8 cellular contexts compared by ENCODE assay signal in genomic region chr18:13726972-13727331, GRCh38. TPM values are rescaled to one million over a fixed set of nuclear protein-coding genes. Genes with fewer than 3 reads are reported as not detected.
A peak's percentile ranks its signal among the peaks of the same experiment; 100 is the strongest.
DNase-seq lines count a peak whose midpoint lies in the region; ATAC-seq and TF ChIP-seq lines count a peak whose summit lies in the region.

No MANE protein-coding gene starts in this region.

- peaks cover 88% of the 10 kb centered on the region for H3K79me2 ChIP-seq in hepatocyte

- intact Hi-C loops in sciatic nerve (cut with DNase I), result no loop called here

- no peaks in the 10 kb centered on the region for H3K9me3 ChIP-seq in hepatocyte (ENCODE audit: low read depth)

- no peaks in the 10 kb centered on the region for H3K9me2 ChIP-seq in hepatocyte (replicated peaks; ENCODE audit: insufficient read depth)

- H2AFZ ChIP-seq in hepatocyte, result peak overlapping the region; percentile 59

- peak overlapping the region; percentile 99 for H3K27ac ChIP-seq in hepatocyte

- peak overlapping the region; percentile 77 for H3K4me2 ChIP-seq in hepatocyte

- peaks cover 68% of the 10 kb centered on the region for H3K4me1 Mint-ChIP-seq in activated naive CD8-positive, alpha-beta T cell treated with anti-CD3 and anti-CD28 coated beads, Interleukin-2, amount 50 U/mL, for 24 hours

- H3K9me3 Mint-ChIP-seq in activated naive CD8-positive, alpha-beta T cell treated with anti-CD3 and anti-CD28 coated beads, Interleukin-2, amount 50 U/mL, for 24 hours, result no peaks in the 10 kb centered on the region

- H3K4me1 ChIP-seq in hepatocyte (ENCODE audit: insufficient read depth), result peaks cover 5% of the 10 kb centered on the region

- DNase-seq in NCI-H1092 treated with DMSO at 0.1 percent for 48 hours (lab: John Stamatoyannopoulos, UW) (peak; percentile 18), NCI-H1092 (lab: John Stamatoyannopoulos, UW) (no peak), NCI-H226 (peak; percentile 20), hepatocyte (ENCODE audit: low spot score) (peak; percentile 80), sciatic nerve (ENCODE audit: low spot score) (no peak), GOT3 (lab: John Stamatoyannopoulos, UW) (no peak)
- peak; percentile 36 for DNase-seq in activated naive CD8-positive, alpha-beta T cell treated with anti-CD3 and anti-CD28 coated beads, Interleukin-2, amount 50 U/mL, for 24 hours

- H3K36me3 ChIP-seq in hepatocyte (replicated peaks; ENCODE audit: insufficient read depth, low read depth), result no peaks in the 10 kb centered on the region

- peaks cover 21% of the 10 kb centered on the region for H4K20me1 ChIP-seq in hepatocyte (ENCODE audit: insufficient read depth, poor library complexity, severe bottlenecking)

- peak overlapping the region; percentile 63 for H3K4me3 ChIP-seq in hepatocyte

- H3K27ac Mint-ChIP-seq in activated naive CD8-positive, alpha-beta T cell treated with anti-CD3 and anti-CD28 coated beads, Interleukin-2, amount 50 U/mL, for 24 hours, result peak overlapping the region; percentile 96

- H3K27me3 ChIP-seq in hepatocyte, result no peaks in the 10 kb centered on the region

- peaks cover 38% of the 10 kb centered on the region for H3K36me3 Mint-ChIP-seq in activated naive CD8-positive, alpha-beta T cell treated with anti-CD3 and anti-CD28 coated beads, Interleukin-2, amount 50 U/mL, for 24 hours (ENCODE audit: low read depth)

- peak; percentile 19 for ATAC-seq in HG02610 (IDR thresholded peaks at IDR 0.05; ENCODE audit: unreplicated experiment)
- peak; percentile 12 for ATAC-seq in activated naive CD8-positive, alpha-beta T cell treated with anti-CD3 and anti-CD28 coated beads, Interleukin-2, amount 50 U/mL, for 24 hours
- peak; percentile 77 for ATAC-seq in sciatic nerve

- 1% methylated on average over 23 of the region's 30 CpGs for WGBS in hepatocyte (ENCODE audit: low lambda C conversion rate, missing lambda C conversion rate)

- no peak for TF ChIP-seq CTCF in hepatocyte (IDR thresholded peaks at IDR 0.05; ENCODE audit: poor library complexity)

- no peaks in the 10 kb centered on the region for H3K27me3 Mint-ChIP-seq in activated naive CD8-positive, alpha-beta T cell treated with anti-CD3 and anti-CD28 coated beads, Interleukin-2, amount 50 U/mL, for 24 hours

- peak overlapping the region; percentile 84 for H3K4me3 Mint-ChIP-seq in activated naive CD8-positive, alpha-beta T cell treated with anti-CD3 and anti-CD28 coated beads, Interleukin-2, amount 50 U/mL, for 24 hours

RNA-seq across cellular contexts. Expression of gene RNMT, which starts 0.5 kb away (rescaled TPM):
- total RNA-seq in hepatocyte (36.1 and 40.4 TPM in 2 replicates), sciatic nerve (37.2 TPM)
- 34.5 and 38.6 TPM in 2 replicates for polyA plus RNA-seq in hepatocyte

RNA-seq across cellular contexts. Expression of gene FAM210A, which starts 0.6 kb away (rescaled TPM):
- total RNA-seq in hepatocyte, result 20.6 and 25.0 TPM in 2 replicates
- polyA plus RNA-seq in hepatocyte, result 12.1 and 13.9 TPM in 2 replicates
- total RNA-seq in sciatic nerve, result 15.1 TPM

Comparison
In these comparisons a context has a peak if more than half of its experiments do, and no peak if none do; other contexts are left out.
1. DNase-seq: peak in NCI-H1092 treated with DMSO at 0.1 percent for 48 hours (single experiment), NCI-H226 (single experiment), activated naive CD8-positive, alpha-beta T cell treated with anti-CD3 and anti-CD28 coated beads, Interleukin-2, amount 50 U/mL, for 24 hours (single experiment) and hepatocyte (single experiment); none in NCI-H1092 (single experiment), sciatic nerve (single experiment) and GOT3 (single experiment).
2. ATAC-seq: peak in every context shown above with its lines; median percentile 77 in sciatic nerve; 19 in HG02610; 12 in activated naive CD8-positive, alpha-beta T cell treated with anti-CD3 and anti-CD28 coated beads, Interleukin-2, amount 50 U/mL, for 24 hours.